23 cellular contexts compared by ENCODE assay signal in the genomic region with DNA sequence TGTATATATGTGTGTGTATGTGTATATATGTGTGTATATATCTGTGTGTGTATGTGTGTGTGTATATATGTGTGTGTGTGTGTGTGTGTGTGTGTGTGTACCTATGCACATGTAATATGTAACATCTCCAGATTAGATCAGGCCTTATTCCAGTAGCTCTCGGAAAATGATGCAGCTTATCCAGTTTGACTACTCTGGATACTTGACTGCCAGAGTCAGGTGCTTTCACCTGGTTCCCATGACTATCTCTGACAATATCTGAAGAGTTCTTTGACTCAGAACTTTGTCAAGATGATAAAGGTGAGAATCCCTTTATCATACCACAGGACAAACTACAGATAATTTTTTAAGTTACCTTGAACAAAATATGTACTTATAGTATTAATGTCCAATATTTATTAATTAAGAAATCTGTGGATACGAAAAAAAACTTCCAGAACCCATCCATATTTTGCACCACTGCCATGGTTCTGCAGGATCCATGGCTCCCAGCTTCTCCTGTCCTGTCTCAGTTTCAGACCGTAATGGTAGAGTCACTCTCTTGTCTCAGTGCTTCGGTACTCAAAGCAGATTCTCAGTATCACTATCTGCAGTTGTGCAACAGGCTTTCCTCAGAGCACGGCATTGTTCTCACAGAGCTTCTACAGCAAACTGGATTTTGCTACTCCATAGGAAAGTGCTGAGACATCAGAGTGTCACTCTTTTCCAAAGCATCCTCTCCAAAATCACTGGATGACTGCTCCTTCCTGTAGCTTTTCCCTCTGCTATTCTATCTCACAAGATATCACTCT.
"Had no signal": no experiment of that assay in that cellular context is flagged by ENCODE, and none has a peak within 500 bp of the region (broad histone marks: within the 10 kb centered on the region; RNA-seq: fewer than 3 reads in every experiment).

No MANE protein-coding gene starts in this region.

- H3K27me3 Mint-ChIP-seq: activated naive CD4-positive, alpha-beta T cell treated with anti-CD3 and anti-CD28 coated beads, Interleukin-2, amount 50 U/mL, for 24 hours; naive B cell; stimulated activated naive B cell treated with anti-CD40 and anti-IgM and Interleukin-4, amounts not matched to agents 10 μg/mL and 1 μg/mL and 100 μg/mL, for 72 hours had no signal

- H3K4me1 ChIP-seq: esophagus squamous epithelium had no signal

- H3K27me3 ChIP-seq: esophagus squamous epithelium, heart left ventricle, upper lobe of left lung had no signal

- FAIRE-seq: astrocyte had no signal

- H3K9me3 ChIP-seq: esophagus squamous epithelium, heart left ventricle, mucosa of descending colon, upper lobe of left lung had no signal

- ATAC-seq: activated CD8-positive, alpha-beta T cell treated with anti-CD3 and anti-CD28 coated beads, Interleukin-2, amount 10 ng/mL, durations not matched to agents 7 days and 5 days; heart left ventricle; left cardiac atrium; mucosa of descending colon; stimulated activated naive B cell treated with anti-CD40 and anti-IgM and Interleukin-4, amounts not matched to agents 10 μg/mL and 1 μg/mL and 100 μg/mL, for 72 hours had no signal

- H3K36me3 ChIP-seq: esophagus squamous epithelium, heart left ventricle, upper lobe of left lung, WERI-Rb-1 had no signal

- H3K27ac ChIP-seq: esophagus squamous epithelium, heart left ventricle, upper lobe of left lung, WERI-Rb-1 had no signal

- H3K36me3 Mint-ChIP-seq: activated naive CD4-positive, alpha-beta T cell treated with anti-CD3 and anti-CD28 coated beads, Interleukin-2, amount 50 U/mL, for 24 hours; naive B cell; stimulated activated naive B cell treated with anti-CD40 and anti-IgM and Interleukin-4, amounts not matched to agents 10 μg/mL and 1 μg/mL and 100 μg/mL, for 72 hours had no signal

- H3K27ac Mint-ChIP-seq: activated CD8-positive, alpha-beta T cell treated with anti-CD3 and anti-CD28 coated beads, Interleukin-2, amount 10 ng/mL, durations not matched to agents 7 days and 5 days; activated naive CD4-positive, alpha-beta T cell treated with anti-CD3 and anti-CD28 coated beads, Interleukin-2, amount 50 U/mL, for 24 hours; activated T-helper 1 cell treated with anti-CD3 and anti-CD28 coated beads, Interleukin-12 subunit alpha, Interleukin-12 subunit beta, Interleukin-2, Interleukin-4 antibody, amounts not matched to agents 30 ng/mL and 10 ng/mL and 1 ng/mL, durations not matched to agents 14 hours and 24 hours and 36 hours; stimulated activated naive B cell treated with anti-CD40 and anti-IgM and Interleukin-4, amounts not matched to agents 10 μg/mL and 1 μg/mL and 100 μg/mL, for 72 hours had no signal

- DNase-seq: activated CD4-positive, alpha-beta T cell treated with anti-CD3 and anti-CD28 coated beads, Interleukin-2, amount 50 U/mL, for 1 hour; activated CD4-positive, CD25-positive, alpha-beta regulatory T cell treated with anti-CD3 and anti-CD28 coated beads, Interleukin-2, amount 50 U/mL, for 72 hours; activated CD8-positive, alpha-beta T cell treated with anti-CD3 and anti-CD28 coated beads, Interleukin-2, amount 10 ng/mL, durations not matched to agents 7 days and 5 days; activated gamma-delta T cell treated with Interleukin-2 at 50 U/mL for 16 hours; central memory CD4-positive, alpha-beta T cell; dermis blood vessel endothelial cell; effector CD8-positive, alpha-beta T cell; esophagus squamous epithelium; heart left ventricle; islet precursor cell; left cardiac atrium; mesendoderm; mucosa of descending colon; naive B cell; stimulated activated CD4-positive, alpha-beta T cell treated with anti-CD3 and anti-CD28 coated beads, Interleukin-2, amount 100 ng/mL, for 48 hours; stimulated activated CD8-positive, alpha-beta memory T cell treated with anti-CD3 and anti-CD28 coated beads, Interleukin-4, amount 100 ng/mL, for 48 hours; stimulated activated naive B cell treated with anti-CD40 and anti-IgM and Interleukin-4, amounts not matched to agents 10 μg/mL and 1 μg/mL and 100 μg/mL, for 72 hours; T-helper 2 cell; upper lobe of left lung; WERI-Rb-1 had no signal

- H3K9me3 Mint-ChIP-seq: activated naive CD4-positive, alpha-beta T cell treated with anti-CD3 and anti-CD28 coated beads, Interleukin-2, amount 50 U/mL, for 24 hours; activated T-helper 1 cell treated with anti-CD3 and anti-CD28 coated beads, Interleukin-12 subunit alpha, Interleukin-12 subunit beta, Interleukin-2, Interleukin-4 antibody, amounts not matched to agents 30 ng/mL and 10 ng/mL and 1 ng/mL, durations not matched to agents 14 hours and 24 hours and 36 hours; naive B cell; stimulated activated naive B cell treated with anti-CD40 and anti-IgM and Interleukin-4, amounts not matched to agents 10 μg/mL and 1 μg/mL and 100 μg/mL, for 72 hours had no signal

- H3K4me3 Mint-ChIP-seq: activated CD8-positive, alpha-beta T cell treated with anti-CD3 and anti-CD28 coated beads, Interleukin-2, amount 10 ng/mL, durations not matched to agents 7 days and 5 days; activated naive CD4-positive, alpha-beta T cell treated with anti-CD3 and anti-CD28 coated beads, Interleukin-2, amount 50 U/mL, for 24 hours; activated T-helper 1 cell treated with anti-CD3 and anti-CD28 coated beads, Interleukin-12 subunit alpha, Interleukin-12 subunit beta, Interleukin-2, Interleukin-4 antibody, amounts not matched to agents 30 ng/mL and 10 ng/mL and 1 ng/mL, durations not matched to agents 14 hours and 24 hours and 36 hours; naive B cell; stimulated activated naive B cell treated with anti-CD40 and anti-IgM and Interleukin-4, amounts not matched to agents 10 μg/mL and 1 μg/mL and 100 μg/mL, for 72 hours had no signal

- H3K4me3 ChIP-seq: esophagus squamous epithelium, heart left ventricle, mucosa of descending colon, upper lobe of left lung had no signal
